In the genomic region with DNA sequence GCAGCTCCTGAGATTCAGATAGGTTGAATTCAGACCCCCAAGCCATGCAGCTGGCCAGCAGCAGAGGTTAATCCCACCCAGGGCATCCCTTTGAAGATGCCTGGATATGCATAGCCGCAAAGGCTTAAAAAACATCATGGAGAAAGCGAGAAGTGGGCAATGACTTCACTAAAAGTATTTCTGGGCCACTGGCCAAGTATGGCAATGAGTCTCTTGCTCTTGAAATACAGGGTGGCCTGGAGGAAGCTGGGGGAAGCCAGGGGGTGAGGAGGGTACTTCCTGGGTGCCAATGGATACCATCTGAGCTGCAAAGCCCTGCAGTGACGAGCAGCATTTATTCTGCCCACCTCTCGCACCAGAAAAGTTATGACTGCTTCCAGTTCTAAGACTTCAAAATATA, we compare ENCODE assay signal across 12 cellular contexts.
DNase-seq lines count a peak whose midpoint lies in the region; FAIRE-seq and TF ChIP-seq lines count a peak whose summit lies in the region.
"Had no signal": no experiment of that assay in that cellular context is flagged by ENCODE, and none has a peak within 500 bp of the region (broad histone marks: within the 10 kb centered on the region; RNA-seq: fewer than 3 reads in every experiment).

No MANE protein-coding gene starts in this region.

- CTCF ChIA-PET in MCF 10A (lab: Yijun Ruan, JAX), result interaction anchor here (0.6 to 1.2 kb wide), 6 partner anchors 13 to 539 kb away, joined by 3 to 6 read pairs (median 4); partner anchors contain the start of gene TBX3

- no peak overlapping the region for H3K4me3 Mint-ChIP-seq in MCF 10A (ENCODE audit: unreplicated experiment)
- H3K4me3 Mint-ChIP-seq: activated T-cell treated with anti-CD3 and anti-CD28 coated beads, Interleukin-2, amount 50 U/mL, for 24 hours had no signal

- H3K4me1 ChIP-seq in breast epithelium (no peaks in the 10 kb centered on the region), SJSA1 (replicated peaks) (peaks cover 47% of the 10 kb centered on the region), thyroid gland (no peaks in the 10 kb centered on the region)

- DNase-seq in MCF 10A (ENCODE audit: unreplicated experiment) (peak; percentile 81), breast epithelium (ENCODE audit: low spot score in 2 of 2) (no peak), SJSA1 (ENCODE audit: low read depth in 1 of 2, low spot score in 2 of 2) (peak; percentile 81 to 86), fibroblast of the conjunctiva (ENCODE audit: low read depth) (peak; percentile 69), thyroid gland (peak; percentile 25 to 26), NCI-H1048 (lab: John Stamatoyannopoulos, UW) (no peak), D721Med (ENCODE audit: insufficient read length, low spot score) (no peak), islet precursor cell (no peak)
- DNase-seq: activated CD4-positive, CD25-positive, alpha-beta regulatory T cell; activated T-cell treated with anti-CD3 and anti-CD28 coated beads, Interleukin-2, amount 50 U/mL, for 24 hours; DND-41; NCI-H2081 had no signal

- no peaks in the 10 kb centered on the region for H3K36me3 Mint-ChIP-seq in MCF 10A (ENCODE audit: insufficient read depth, unreplicated experiment)

- TF ChIP-seq POLR2A in breast epithelium (IDR thresholded peaks at IDR 0.05) (no peak), thyroid gland (IDR thresholded peaks at IDR 0.05) (no peak)

- no peak overlapping the region for H3K27ac Mint-ChIP-seq in MCF 10A (ENCODE audit: low read depth, unreplicated experiment)
- H3K27ac Mint-ChIP-seq: activated T-cell treated with anti-CD3 and anti-CD28 coated beads, Interleukin-2, amount 50 U/mL, for 24 hours had no signal

- BruUV-seq in MCF 10A (replicated peaks; lab: Mats Ljungman, UMichigan), result no TSS peak

- H3K36me3 ChIP-seq in breast epithelium (no peaks in the 10 kb centered on the region), SJSA1 (no peaks in the 10 kb centered on the region), thyroid gland (no peaks in the 10 kb centered on the region)

- no peak overlapping the region for H3K27ac ChIP-seq in breast epithelium
- peak overlapping the region; percentile 82 for H3K27ac ChIP-seq in SJSA1
- no peak overlapping the region for H3K27ac ChIP-seq in thyroid gland

- no peaks in the 10 kb centered on the region for H3K27me3 ChIP-seq in breast epithelium
- H3K27me3 ChIP-seq in SJSA1 (replicated peaks), result no peaks in the 10 kb centered on the region
- H3K27me3 ChIP-seq in thyroid gland, result no peaks in the 10 kb centered on the region

- no peaks in the 10 kb centered on the region for H3K27me3 Mint-ChIP-seq in MCF 10A (ENCODE audit: insufficient read depth, unreplicated experiment)
- H3K27me3 Mint-ChIP-seq: activated T-cell treated with anti-CD3 and anti-CD28 coated beads, Interleukin-2, amount 50 U/mL, for 24 hours had no signal

- no peak overlapping the region for H3K4me3 ChIP-seq in breast epithelium
- H3K4me3 ChIP-seq in SJSA1, result no peak overlapping the region
- H3K4me3 ChIP-seq in thyroid gland (replicated peaks in 1 of 3), result no peak overlapping the region

- H3K9me3 ChIP-seq in breast epithelium, result no peaks in the 10 kb centered on the region
- H3K9me3 ChIP-seq in SJSA1 (replicated peaks), result no peaks in the 10 kb centered on the region
- no peaks in the 10 kb centered on the region for H3K9me3 ChIP-seq in thyroid gland

- 65 to 72% methylated on average over 4 of the region's 4 CpGs for WGBS in thyroid gland, 2 donors

- FAIRE-seq in D721Med (lab: Jason Lieb, UNC), result no peak

- TF ChIP-seq CTCF in MCF 10A (IDR thresholded peaks at IDR 0.05; ENCODE audit: unreplicated experiment) (no peak), breast epithelium (IDR thresholded peaks at IDR 0.05) (no peak), thyroid gland (IDR thresholded peaks at IDR 0.05) (no peak), D721Med (IDR thresholded peaks at IDR 0.05; ENCODE audit: insufficient read depth, missing control alignments) (no peak)

- no peaks in the 10 kb centered on the region for H3K9me3 Mint-ChIP-seq in MCF 10A (ENCODE audit: unreplicated experiment)
- H3K9me3 Mint-ChIP-seq: activated T-cell treated with anti-CD3 and anti-CD28 coated beads, Interleukin-2, amount 50 U/mL, for 24 hours had no signal

- POLR2A ChIA-PET in MCF 10A (lab: Yijun Ruan, JAX), result no interaction called here

- intact Hi-C loops in MCF 10A (cut with micrococcal nuclease), result loop anchor here (10.0 kb wide), 1 partner anchor 161 kb away; no protein-coding TSS in a partner anchor
- intact Hi-C loops in breast epithelium (cut with DNase I; ENCODE audit: low total_unique reads), result no loop called here
- intact Hi-C loops in thyroid gland (cut with DNase I), result no loop called here

- H3K4me1 Mint-ChIP-seq in MCF 10A (ENCODE audit: insufficient read depth, unreplicated experiment), result peaks cover 11% of the 10 kb centered on the region

Comparison
In these comparisons a context has a peak if more than half of its experiments do, and no peak if none do; other contexts are left out.
1. DNase-seq: peak in MCF 10A (single experiment), SJSA1 (2 of 2), fibroblast of the conjunctiva (single experiment) and thyroid gland (2 of 2); none in breast epithelium (0 of 2), NCI-H1048 (single experiment), D721Med (single experiment) and islet precursor cell (single experiment).